In genomic region chr6:143696327-143697000, GRCh38 we compare ENCODE assay signal across 17 cellular contexts. TPM values are rescaled to one million over a fixed set of nuclear protein-coding genes. Genes with fewer than 3 reads are reported as not detected.
DNase-seq lines count a peak whose midpoint lies in the region; ATAC-seq and TF ChIP-seq lines count a peak whose summit lies in the region.
"Had no signal": no experiment of that assay in that cellular context is flagged by ENCODE, and none has a peak within 500 bp of the region (broad histone marks: within the 10 kb centered on the region; RNA-seq: fewer than 3 reads in every experiment).

No MANE protein-coding gene starts in this region.

- H3K4me3 ChIP-seq in hepatocyte = no peak overlapping the region
- no peak overlapping the region for H3K4me3 ChIP-seq in prostate gland
- H3K4me3 ChIP-seq: Peyer's patch, transverse colon had no signal

- peaks cover 93% of the 10 kb centered on the region for H3K79me2 ChIP-seq in hepatocyte

- no peaks in the 10 kb centered on the region for H3K9me2 ChIP-seq in hepatocyte (replicated peaks; ENCODE audit: insufficient read depth)

- no peak for TF ChIP-seq CTCF in hepatocyte (IDR thresholded peaks at IDR 0.05; ENCODE audit: poor library complexity)
- TF ChIP-seq CTCF in prostate gland (IDR thresholded peaks at IDR 0.05) = no peak

- 65% methylated on average over 2 of the region's 2 CpGs for WGBS in hepatocyte (ENCODE audit: low lambda C conversion rate, missing lambda C conversion rate)
- WGBS in prostate gland = 41% methylated on average over 2 of the region's 2 CpGs

- H3K4me3 Mint-ChIP-seq in T-helper 17 cell = peak overlapping the region; percentile 15
- H3K4me3 Mint-ChIP-seq: activated B cell treated with CpG ODN at 0.5 μM for 24 hours had no signal

- ATAC-seq in T-helper 17 cell (no peak), HG03280 (IDR thresholded peaks at IDR 0.05; ENCODE audit: unreplicated experiment) (no peak)

- H3K27ac ChIP-seq in hepatocyte = peak overlapping the region; percentile 2
- H3K27ac ChIP-seq in prostate gland = peak overlapping the region; percentile 18 to 22

- H3K27me3 ChIP-seq in hepatocyte = no peaks in the 10 kb centered on the region
- no peaks in the 10 kb centered on the region for H3K27me3 ChIP-seq in prostate gland (replicated peaks; ENCODE audit: insufficient read depth)
- H3K27me3 ChIP-seq: Peyer's patch, transverse colon had no signal

- no peaks in the 10 kb centered on the region for H3K36me3 Mint-ChIP-seq in T-helper 17 cell (ENCODE audit: low read depth)

- H3K9me3 ChIP-seq in T-helper 17 cell (ENCODE audit: control insufficient read depth, low read length, poor library complexity, severe bottlenecking) (no peaks in the 10 kb centered on the region), hepatocyte (ENCODE audit: low read depth) (no peaks in the 10 kb centered on the region), prostate gland (no peaks in the 10 kb centered on the region)
- H3K9me3 ChIP-seq: Peyer's patch, transverse colon had no signal

- H3K36me3 ChIP-seq in hepatocyte (replicated peaks; ENCODE audit: insufficient read depth, low read depth) (no peaks in the 10 kb centered on the region), prostate gland (no peaks in the 10 kb centered on the region)
- H3K36me3 ChIP-seq: Peyer's patch, transverse colon had no signal

- DNase-seq in ELR (ENCODE audit: low read depth) (peak; percentile 43), T-helper 17 cell (no peak), hepatocyte (ENCODE audit: low spot score) (no peak), prostate gland (ENCODE audit: low spot score) (no peak), SW480 (ENCODE audit: low spot score) (no peak), NCI-H2171 (lab: John Stamatoyannopoulos, UW) (no peak)
- DNase-seq in activated CD8-positive, alpha-beta memory T cell treated with anti-CD3 and anti-CD28 coated beads for 24 hours = no peak
- DNase-seq: activated B cell treated with CpG ODN at 0.5 μM for 24 hours; activated gamma-delta T cell; effector CD8-positive, alpha-beta T cell; mesendoderm; NCI-H1930; NCI-H524 treated with DMSO at 0.1 percent for 48 hours; Peyer's patch; SW 1271; transverse colon had no signal

- no peak for TF ChIP-seq POLR2A in prostate gland (IDR thresholded peaks at IDR 0.05)

- peaks cover 4% of the 10 kb centered on the region for H4K20me1 ChIP-seq in hepatocyte (ENCODE audit: insufficient read depth, poor library complexity, severe bottlenecking)

- no peaks in the 10 kb centered on the region for H3K27me3 Mint-ChIP-seq in T-helper 17 cell
- H3K27me3 Mint-ChIP-seq: activated B cell treated with CpG ODN at 0.5 μM for 24 hours had no signal

- H3K4me2 ChIP-seq in hepatocyte = peak overlapping the region; percentile 6

- no peak overlapping the region for H3K27ac Mint-ChIP-seq in T-helper 17 cell
- H3K27ac Mint-ChIP-seq: activated B cell treated with CpG ODN at 0.5 μM for 24 hours had no signal

- no peak overlapping the region for H2AFZ ChIP-seq in hepatocyte

- intact Hi-C loops in prostate gland (cut with DNase I) = no loop called here

- H3K4me1 ChIP-seq in hepatocyte (ENCODE audit: insufficient read depth) (peaks cover 45% of the 10 kb centered on the region), prostate gland (replicated peaks) (peaks cover 4% of the 10 kb centered on the region)

- peaks cover 39% of the 10 kb centered on the region for H3K4me1 Mint-ChIP-seq in T-helper 17 cell

RNA-seq across cellular contexts. Expression of gene PHACTR2, which starts 18.7 kb away (rescaled TPM):
- total RNA-seq in T-helper 17 cell = 10 to 100 TPM; 66.1 to 66.3 TPM
- 107 and 111 TPM in 2 replicates for total RNA-seq in hepatocyte
- 86.6 and 96.8 TPM in 2 replicates for polyA plus RNA-seq in hepatocyte
- total RNA-seq in prostate gland = 100 to 1,000 TPM in 1 of 2 donors, 10 to 100 TPM in 1; 41.4 to 108 TPM
